In genomic region chr1:41282679-41283317, GRCh38 we compare ENCODE assay signal across 1 cellular context.
TF ChIP-seq lines count a peak whose summit lies in the region.

No MANE protein-coding gene starts in this region.

TF ChIP-seq in K562, 482 proteins besides CTCF, POLR2A, EP300 and RAD21 (continued from another document):
- TF ChIP-seq IRF9 (tag; IDR thresholded peaks at IDR 0.05) = no peak
- no peak for TF ChIP-seq TSHZ1 (CRISPR knock-in tag; IDR thresholded peaks at IDR 0.05)
- TF ChIP-seq, protein P1, sequence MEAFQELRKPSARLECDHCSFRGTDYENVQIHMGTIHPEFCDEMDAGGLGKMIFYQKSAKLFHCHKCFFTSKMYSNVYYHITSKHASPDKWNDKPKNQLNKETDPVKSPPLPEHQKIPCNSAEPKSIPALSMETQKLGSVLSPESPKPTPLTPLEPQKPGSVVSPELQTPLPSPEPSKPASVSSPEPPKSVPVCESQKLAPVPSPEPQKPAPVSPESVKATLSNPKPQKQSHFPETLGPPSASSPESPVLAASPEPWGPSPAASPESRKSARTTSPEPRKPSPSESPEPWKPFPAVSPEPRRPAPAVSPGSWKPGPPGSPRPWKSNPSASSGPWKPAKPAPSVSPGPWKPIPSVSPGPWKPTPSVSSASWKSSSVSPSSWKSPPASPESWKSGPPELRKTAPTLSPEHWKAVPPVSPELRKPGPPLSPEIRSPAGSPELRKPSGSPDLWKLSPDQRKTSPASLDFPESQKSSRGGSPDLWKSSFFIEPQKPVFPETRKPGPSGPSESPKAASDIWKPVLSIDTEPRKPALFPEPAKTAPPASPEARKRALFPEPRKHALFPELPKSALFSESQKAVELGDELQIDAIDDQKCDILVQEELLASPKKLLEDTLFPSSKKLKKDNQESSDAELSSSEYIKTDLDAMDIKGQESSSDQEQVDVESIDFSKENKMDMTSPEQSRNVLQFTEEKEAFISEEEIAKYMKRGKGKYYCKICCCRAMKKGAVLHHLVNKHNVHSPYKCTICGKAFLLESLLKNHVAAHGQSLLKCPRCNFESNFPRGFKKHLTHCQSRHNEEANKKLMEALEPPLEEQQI (IDR thresholded peaks at IDR 0.05) = no peak
- no peak for TF ChIP-seq ZNF75A (CRISPR knock-in tag; IDR thresholded peaks at IDR 0.05)
- no peak for TF ChIP-seq GTF2A2 (tag; IDR thresholded peaks at IDR 0.05)
- peak; percentile 21; the same call in 1 of the 2 replicates for TF ChIP-seq STAG1 (CRISPR knock-in tag; IDR thresholded peaks at IDR 0.05; ENCODE audit: borderline replicate concordance)
- no peak for TF ChIP-seq DACH1 (IDR thresholded peaks at IDR 0.05; ENCODE audit: partially characterized antibody)
- TF ChIP-seq FOS (IDR thresholded peaks at IDR 0.05; ENCODE audit: extremely low read depth, insufficient read length) = no peak
- TF ChIP-seq, protein P2, sequence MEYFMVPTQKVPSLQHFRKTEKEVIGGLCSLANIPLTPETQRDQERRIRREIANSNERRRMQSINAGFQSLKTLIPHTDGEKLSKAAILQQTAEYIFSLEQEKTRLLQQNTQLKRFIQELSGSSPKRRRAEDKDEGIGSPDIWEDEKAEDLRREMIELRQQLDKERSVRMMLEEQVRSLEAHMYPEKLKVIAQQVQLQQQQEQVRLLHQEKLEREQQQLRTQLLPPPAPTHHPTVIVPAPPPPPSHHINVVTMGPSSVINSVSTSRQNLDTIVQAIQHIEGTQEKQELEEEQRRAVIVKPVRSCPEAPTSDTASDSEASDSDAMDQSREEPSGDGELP (CRISPR knock-in tag; IDR thresholded peaks at IDR 0.05; ENCODE audit: borderline replicate concordance) = peak; percentile 28; the same call in 1 of the 2 replicates
TF ChIP-seq in K562: peak in this region for 4.
